Comparison of ENCODE assay signal across 8 cellular contexts in the genomic region with DNA sequence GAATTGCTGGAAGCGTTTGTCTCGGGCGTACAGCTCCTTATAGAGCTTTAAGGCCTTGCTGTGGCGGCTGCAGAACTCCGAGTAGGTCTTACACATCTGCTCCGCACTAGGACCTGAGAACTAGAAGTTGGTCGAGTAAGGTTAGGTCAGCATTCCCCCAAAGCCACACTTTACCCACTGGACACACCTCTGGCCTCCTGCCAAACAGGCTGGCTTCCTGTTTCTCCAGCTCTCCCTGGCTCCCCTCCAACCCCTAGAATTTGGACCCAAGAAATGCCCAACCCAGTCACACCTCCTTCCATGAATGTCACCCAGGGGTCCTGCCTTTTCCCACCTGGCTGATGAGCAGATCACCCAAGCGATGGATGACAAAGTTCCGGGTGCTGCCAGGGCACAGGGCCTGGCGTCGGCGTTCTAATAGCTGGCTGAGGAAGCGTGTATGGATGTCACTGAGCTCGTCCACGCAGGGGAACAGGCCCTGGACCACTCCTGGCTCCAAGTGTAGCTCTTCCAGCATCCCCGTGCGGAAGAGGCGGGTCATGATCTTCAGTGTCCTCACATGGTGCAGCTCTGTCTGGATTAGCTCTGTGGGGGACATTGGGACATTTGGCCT. TPM values are rescaled to one million over a fixed set of nuclear protein-coding genes. Genes with fewer than 3 reads are reported as not detected.
A peak's percentile ranks its signal among the peaks of the same experiment; 100 is the strongest.
DNase-seq lines count a peak whose midpoint lies in the region; ATAC-seq and TF ChIP-seq lines count a peak whose summit lies in the region.

No MANE protein-coding gene starts in this region.

- H3K27me3 ChIP-seq in PC-9 (ENCODE audit: insufficient read depth, low read depth) (no peaks in the 10 kb centered on the region), smooth muscle cell (ENCODE audit: low read depth) (no peaks in the 10 kb centered on the region), WERI-Rb-1 (ENCODE audit: insufficient read depth, low read depth, severe bottlenecking) (no peaks in the 10 kb centered on the region)

- H3K27ac ChIP-seq in PC-9, result peak overlapping the region; percentile 81
- no peak overlapping the region for H3K27ac ChIP-seq in smooth muscle cell (ENCODE audit: low read depth)
- H3K27ac ChIP-seq in WERI-Rb-1, result no peak overlapping the region

- POLR2A ChIA-PET in PC-9 (lab: Charles Lee; ENCODE audit: unreplicated experiment), result interaction anchor here (0.7 to 1.8 kb wide), 4 partner anchors 12 to 31 kb away, joined by 4 to 25 read pairs (median 12); no protein-coding TSS in a partner anchor

- BruUV-seq in PC-9 (replicated peaks; lab: Mats Ljungman, UMichigan), result no TSS peak

- H3K4me3 ChIP-seq in PC-9, result no peak overlapping the region
- H3K4me3 ChIP-seq in smooth muscle cell, result no peak overlapping the region
- no peak overlapping the region for H3K4me3 ChIP-seq in WERI-Rb-1 (ENCODE audit: low read depth, low read length)

- H3F3A ChIP-seq in PC-9 (ENCODE audit: insufficient read depth, low read depth) (peaks cover 83% of the 10 kb centered on the region), smooth muscle cell (ENCODE audit: low read depth) (no peaks in the 10 kb centered on the region)

- peaks cover 38% of the 10 kb centered on the region for H3K4me1 ChIP-seq in PC-9 (replicated peaks; ENCODE audit: insufficient read depth)
- peaks cover 4% of the 10 kb centered on the region for H3K4me1 ChIP-seq in smooth muscle cell (ENCODE audit: low read depth)

- WGBS in smooth muscle cell (ENCODE audit: low lambda C conversion rate), result 98% methylated on average over 18 of the region's 18 CpGs

- DNase-seq in A172 (ENCODE audit: low spot score) (peak; percentile 96), PC-9 (peak; percentile 52 to 74), dermis blood vessel endothelial cell (peak; percentile 58), myocyte (ENCODE audit: low read depth) (peak; percentile 84), smooth muscle cell (lab: John Stamatoyannopoulos, UW; ENCODE audit: unreplicated experiment) (no peak), WERI-Rb-1 (no peak), foreskin melanocyte (no peak)

- no peak for ATAC-seq in HG02763 (IDR thresholded peaks at IDR 0.05; ENCODE audit: unreplicated experiment)

- H3K79me2 ChIP-seq in PC-9 (ENCODE audit: low read depth) (peaks cover 44% of the 10 kb centered on the region), smooth muscle cell (ENCODE audit: low read depth) (peaks cover 23% of the 10 kb centered on the region)

- H3K9me2 ChIP-seq in PC-9 (ENCODE audit: insufficient read depth), result no peaks in the 10 kb centered on the region

- CTCF ChIA-PET in PC-9 (lab: Charles Lee), result interaction anchor here (0.8 to 1.5 kb wide), 4 partner anchors 12 to 27 kb away, joined by 3 to 5 read pairs (median 4); no protein-coding TSS in a partner anchor

- no peaks in the 10 kb centered on the region for H3K9me3 ChIP-seq in PC-9 (ENCODE audit: insufficient read depth, low read depth)
- H3K9me3 ChIP-seq in smooth muscle cell (replicated peaks; ENCODE audit: low read depth), result no peaks in the 10 kb centered on the region
- no peaks in the 10 kb centered on the region for H3K9me3 ChIP-seq in WERI-Rb-1 (ENCODE audit: severe bottlenecking)

- peak overlapping the region; percentile 49 for H3K4me2 ChIP-seq in PC-9
- H3K4me2 ChIP-seq in smooth muscle cell, result no peak overlapping the region

- H4K20me1 ChIP-seq in PC-9 (ENCODE audit: insufficient read depth) (peaks cover 19% of the 10 kb centered on the region), smooth muscle cell (ENCODE audit: low read depth) (peaks cover 66% of the 10 kb centered on the region)

- intact Hi-C loops in PC-9 (cut with micrococcal nuclease; ENCODE audit: unreplicated experiment), result loop anchor here (1.0 kb wide), 5 partner anchors 14 to 99 kb away; partner anchors contain the start of gene RAB25

- H3K36me3 ChIP-seq in PC-9 (ENCODE audit: low read depth) (peaks cover 59% of the 10 kb centered on the region), smooth muscle cell (ENCODE audit: low read depth) (peaks cover 4% of the 10 kb centered on the region), WERI-Rb-1 (peaks cover 98% of the 10 kb centered on the region)

- TF ChIP-seq CTCF in PC-9 (conservative IDR thresholded peaks at IDR 0.05), result no peak
- no peak for TF ChIP-seq CTCF in smooth muscle cell (IDR thresholded peaks at IDR 0.05; ENCODE audit: borderline replicate concordance, insufficient read depth, poor library complexity, severe bottlenecking)
- TF ChIP-seq CTCF in WERI-Rb-1 (IDR thresholded peaks at IDR 0.05; ENCODE audit: low read depth, low read length), result no peak

- H3K9ac ChIP-seq in smooth muscle cell (ENCODE audit: low read depth), result no peak overlapping the region

- H2AFZ ChIP-seq in PC-9 (no peak overlapping the region), smooth muscle cell (ENCODE audit: low read depth) (no peak overlapping the region)

RNA-seq across cellular contexts. Expression of gene ARHGEF2, which starts 15.6 kb away (rescaled TPM):
- total RNA-seq in A172 (2014; rRNA removed; shearing (Covaris generic)), result 153 and 155 TPM in 2 replicates
- 85.0 and 93.9 TPM in 2 replicates for total RNA-seq in PC-9 (2021)
- total RNA-seq in dermis blood vessel endothelial cell, result 101 and 147 TPM in 2 replicates
- total RNA-seq in myocyte, result 361 and 478 TPM in 2 replicates
- polyA plus RNA-seq in myocyte (2012), result 214 TPM
- 30.2 and 58.0 TPM in 2 replicates for total RNA-seq in smooth muscle cell
- polyA plus RNA-seq in smooth muscle cell, result 21.0 and 24.2 TPM in 2 replicates

RNA-seq across cellular contexts. Expression of gene RXFP4, which starts 21.3 kb away (rescaled TPM):
- total RNA-seq in A172 (2014; rRNA removed; shearing (Covaris generic)), result not detected in 2 replicates
- 0.33 TPM in 1 of 2 replicates, not detected in the other for total RNA-seq in PC-9 (2021)
- 0.19 TPM in 1 of 2 replicates, not detected in the other for total RNA-seq in dermis blood vessel endothelial cell
- not detected in 2 replicates for total RNA-seq in myocyte
- 0.35 TPM for polyA plus RNA-seq in myocyte (2012)
- not detected in 2 replicates for total RNA-seq in smooth muscle cell
- polyA plus RNA-seq in smooth muscle cell, result 0.66 and 1.5 TPM in 2 replicates

RNA-seq across cellular contexts. Expression of gene KHDC4, which starts 28.5 kb away (rescaled TPM):
- 52.3 and 53.9 TPM in 2 replicates for total RNA-seq in A172 (2014; rRNA removed; shearing (Covaris generic))
- total RNA-seq in PC-9 (2021) (63.4 and 68.8 TPM in 2 replicates), dermis blood vessel endothelial cell (25.7 and 32.8 TPM in 2 replicates), myocyte (50.6 and 54.2 TPM in 2 replicates), smooth muscle cell (35.6 and 41.7 TPM in 2 replicates)
- 32.6 TPM for polyA plus RNA-seq in myocyte (2012)
- polyA plus RNA-seq in smooth muscle cell, result 14.9 and 18.3 TPM in 2 replicates

RNA-seq across cellular contexts. Expression of gene RIT1, which starts 51.6 kb away (rescaled TPM):
- total RNA-seq in A172 (2014; rRNA removed; shearing (Covaris generic)), result 65.1 and 81.9 TPM in 2 replicates
- 55.8 and 59.2 TPM in 2 replicates for total RNA-seq in PC-9 (2021)
- total RNA-seq in dermis blood vessel endothelial cell, result 59.4 and 60.6 TPM in 2 replicates
- total RNA-seq in myocyte, result 66.8 and 72.0 TPM in 2 replicates
- polyA plus RNA-seq in myocyte (2012), result 68.7 TPM
- total RNA-seq in smooth muscle cell, result 59.6 and 65.3 TPM in 2 replicates
- 63.6 and 64.4 TPM in 2 replicates for polyA plus RNA-seq in smooth muscle cell

RNA-seq across cellular contexts. Expression of gene SSR2, which starts 58.0 kb away (rescaled TPM):
- 573 and 778 TPM in 2 replicates for total RNA-seq in A172 (2014; rRNA removed; shearing (Covaris generic))
- total RNA-seq in PC-9 (2021) (152 and 196 TPM in 2 replicates), dermis blood vessel endothelial cell (516 and 723 TPM in 2 replicates), myocyte (124 and 222 TPM in 2 replicates), smooth muscle cell (452 and 457 TPM in 2 replicates)
- 311 TPM for polyA plus RNA-seq in myocyte (2012)
- 408 and 447 TPM in 2 replicates for polyA plus RNA-seq in smooth muscle cell

Comparison
In these comparisons a context has a peak if more than half of its experiments do, and no peak if none do; other contexts are left out.
1. DNase-seq: peak in A172 (single experiment), PC-9 (2 of 2), dermis blood vessel endothelial cell (single experiment) and myocyte (single experiment); none in smooth muscle cell (single experiment), WERI-Rb-1 (single experiment) and foreskin melanocyte (single experiment).